ENCODE assay signal across 13 cellular contexts in the genomic region with DNA sequence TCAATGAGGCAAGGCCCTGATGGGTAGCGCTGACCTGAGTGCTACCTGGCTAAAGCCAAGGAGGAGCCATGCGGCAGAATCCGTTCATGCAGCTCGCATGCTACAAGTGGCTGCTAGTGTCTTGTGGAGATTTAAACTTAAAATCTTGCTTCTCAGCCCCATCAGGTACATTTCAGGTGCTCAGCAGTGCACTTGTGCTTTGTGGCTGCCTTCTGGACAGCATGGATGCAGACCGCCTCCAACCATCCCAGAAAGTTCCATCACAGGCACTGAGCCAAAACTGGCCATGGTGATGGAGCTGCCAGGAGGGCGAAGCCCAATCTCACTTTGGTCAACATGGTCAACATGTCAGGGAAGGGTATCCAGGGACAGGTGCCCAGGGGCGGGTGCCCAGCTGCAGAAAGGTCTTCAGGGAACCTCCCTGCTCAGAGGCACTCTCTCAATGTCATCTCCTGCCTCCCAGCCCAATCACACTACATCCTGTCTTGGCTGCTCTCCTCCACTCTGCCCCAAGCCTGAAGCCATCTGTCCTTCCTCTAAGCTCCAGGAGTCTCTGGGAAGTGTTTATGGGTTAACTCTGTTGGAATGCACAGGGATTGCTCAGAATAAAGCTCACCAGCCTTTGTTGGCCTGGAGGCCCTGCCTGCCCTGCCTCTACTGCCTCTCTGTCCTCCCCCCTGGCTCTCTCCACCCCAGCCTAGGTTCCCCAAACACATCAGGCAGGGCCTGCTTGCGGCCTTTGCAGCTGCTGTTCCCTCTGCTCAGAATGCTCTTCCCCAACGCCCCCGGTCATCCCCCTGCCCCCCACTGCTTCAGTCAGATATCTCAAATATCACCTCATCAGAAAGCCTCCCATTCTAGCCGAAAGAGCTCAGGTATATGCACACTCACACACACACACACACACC. TPM values are rescaled to one million over a fixed set of nuclear protein-coding genes. Genes with fewer than 3 reads are reported as not detected.
A peak's percentile ranks its signal among the peaks of the same experiment; 100 is the strongest.
DNase-seq lines count a peak whose midpoint lies in the region; ATAC-seq, FAIRE-seq and TF ChIP-seq lines count a peak whose summit lies in the region.
"Had no signal": no experiment of that assay in that cellular context is flagged by ENCODE, and none has a peak within 500 bp of the region (broad histone marks: within the 10 kb centered on the region; RNA-seq: fewer than 3 reads in every experiment).

No MANE protein-coding gene starts in this region.

- intact Hi-C loops in posterior vena cava (cut with DNase I): no loop called here

- no peaks in the 10 kb centered on the region for H3K9me2 ChIP-seq in SK-N-SH

- no peak overlapping the region for H3K27ac ChIP-seq in SK-N-SH (ENCODE audit: low read depth in 2 of 2, low read length in 1 of 2)
- H3K27ac ChIP-seq: ovary, uterus had no signal

- no peak for DNase-seq in SK-N-SH
- peak; percentile 39 for DNase-seq in MG63
- DNase-seq in cerebellar cortex (ENCODE audit: low spot score): peak; percentile 60
- DNase-seq in posterior vena cava (ENCODE audit: low spot score): peak; percentile 62
- no peak for DNase-seq in NCI-H187 (lab: John Stamatoyannopoulos, UW)
- DNase-seq in GM12891 (ENCODE audit: insufficient read length, low spot score): no peak
- DNase-seq in NCI-H1436 treated with DMSO at 0.1 percent for 48 hours (lab: John Stamatoyannopoulos, UW): no peak
- DNase-seq: effector CD4-positive, alpha-beta T cell; ovary; uterus had no signal

- peaks cover 4% of the 10 kb centered on the region for H3F3A ChIP-seq in SK-N-SH (replicated peaks; ENCODE audit: insufficient read depth)

- H3K4me1 ChIP-seq in SK-N-SH (ENCODE audit: control insufficient read depth in 1 of 2, insufficient read depth in 2 of 2, low read depth in 1 of 2, low read length in 1 of 2): no peaks in the 10 kb centered on the region
- H3K4me1 ChIP-seq: uterus had no signal

- no peak for FAIRE-seq in GM12891 (lab: Jason Lieb, UNC)
- FAIRE-seq: H54 had no signal

- no peak for ATAC-seq in SK-N-SH treated with all-trans-retinoic acid at 6 μM for 48 hours

- no peak overlapping the region for H3K9ac ChIP-seq in SK-N-SH

- no peak overlapping the region for H3K4me3 ChIP-seq in SK-N-SH (ENCODE audit: low read depth in 2 of 2, low read length in 1 of 2)
- H3K4me3 ChIP-seq in MG63: no peak overlapping the region
- H3K4me3 ChIP-seq: ovary, uterus had no signal

- TF ChIP-seq CTCF in SK-N-SH (IDR thresholded peaks at IDR 0.05): no peak

- CTCF ChIA-PET in SK-N-SH (lab: Yijun Ruan, JAX): interaction anchor here (0.8 to 4.7 kb wide), 10 partner anchors 9 to 652 kb away, joined by 3 to 38 read pairs (median 3); partner anchors contain the start of gene MPRIP

- H2AFZ ChIP-seq in SK-N-SH (ENCODE audit: low read depth): no peak overlapping the region

- H3K79me2 ChIP-seq in SK-N-SH (ENCODE audit: insufficient read depth): no peaks in the 10 kb centered on the region

- no peak for TF ChIP-seq EP300 in SK-N-SH (IDR thresholded peaks at IDR 0.05; ENCODE audit: borderline replicate concordance in 1 of 2, low read depth in 1 of 2, low read length in 1 of 2)

- no peak for TF ChIP-seq POLR2A in GM12891 (IDR thresholded peaks at IDR 0.05; ENCODE audit: low read depth, low read length)

- H3K4me2 ChIP-seq in SK-N-SH: no peak overlapping the region

- H3K9me3 ChIP-seq in SK-N-SH (no peaks in the 10 kb centered on the region), MG63 (no peaks in the 10 kb centered on the region)
- H3K9me3 ChIP-seq: ovary, uterus had no signal

- H4K20me1 ChIP-seq in SK-N-SH (ENCODE audit: insufficient read depth): no peaks in the 10 kb centered on the region

- H3K36me3 ChIP-seq in SK-N-SH (replicated peaks in 1 of 2; ENCODE audit: control insufficient read depth in 1 of 2, insufficient read depth in 2 of 2, low read length in 1 of 2) (no peaks in the 10 kb centered on the region), MG63 (no peaks in the 10 kb centered on the region)
- H3K36me3 ChIP-seq: ovary, uterus had no signal

- H3K27me3 ChIP-seq in SK-N-SH (ENCODE audit: insufficient read depth): peaks cover 3% of the 10 kb centered on the region
- H3K27me3 ChIP-seq in MG63: no peaks in the 10 kb centered on the region
- H3K27me3 ChIP-seq: ovary, uterus had no signal

- whole genome bisulfite sequencing in SK-N-SH (ENCODE audit: low lambda C conversion rate): 80% methylated on average over 8 of the region's 11 CpGs

- TF ChIP-seq RAD21 in SK-N-SH (IDR thresholded peaks at IDR 0.05; ENCODE audit: low read length): no peak

- POLR2A ChIA-PET in SK-N-SH (lab: Yijun Ruan, JAX): no interaction called here

TF ChIP-seq in SK-N-SH, 30 proteins besides CTCF, POLR2A, EP300 and RAD21:
- TF ChIP-seq NFIC (IDR thresholded peaks at IDR 0.05; ENCODE audit: borderline replicate concordance) (no peak), TCF12 (IDR thresholded peaks at IDR 0.05) (peak; percentile 15; the same call in 1 of the 2 replicates), GABPA (IDR thresholded peaks at IDR 0.05; ENCODE audit: low read depth) (no peak), SIN3A (IDR thresholded peaks at IDR 0.05; ENCODE audit: borderline replicate concordance, low read depth, low read length) (no peak), NRF1 (IDR thresholded peaks at IDR 0.05; ENCODE audit: low read depth, low read length) (no peak)

TF ChIP-seq in SK-N-SH treated with all-trans-retinoic acid at 6 μM for 48 hours, 23 proteins besides CTCF, POLR2A, EP300 and RAD21:
- TF ChIP-seq ARNTL (CRISPR knock-in tag; IDR thresholded peaks at IDR 0.05; ENCODE audit: borderline replicate concordance, low read depth) (no peak), PPARA (CRISPR knock-in tag; IDR thresholded peaks at IDR 0.05; ENCODE audit: borderline replicate concordance) (no peak), ZNF70 (CRISPR knock-in tag; IDR thresholded peaks at IDR 0.05) (no peak), OSR1 (CRISPR knock-in tag; IDR thresholded peaks at IDR 0.05) (no peak), ZNF565 (CRISPR knock-in tag; conservative IDR thresholded peaks at IDR 0.05; ENCODE audit: low read depth) (no peak), RARB (CRISPR knock-in tag; IDR thresholded peaks at IDR 0.05) (no peak)
- TF ChIP-seq, protein P1, sequence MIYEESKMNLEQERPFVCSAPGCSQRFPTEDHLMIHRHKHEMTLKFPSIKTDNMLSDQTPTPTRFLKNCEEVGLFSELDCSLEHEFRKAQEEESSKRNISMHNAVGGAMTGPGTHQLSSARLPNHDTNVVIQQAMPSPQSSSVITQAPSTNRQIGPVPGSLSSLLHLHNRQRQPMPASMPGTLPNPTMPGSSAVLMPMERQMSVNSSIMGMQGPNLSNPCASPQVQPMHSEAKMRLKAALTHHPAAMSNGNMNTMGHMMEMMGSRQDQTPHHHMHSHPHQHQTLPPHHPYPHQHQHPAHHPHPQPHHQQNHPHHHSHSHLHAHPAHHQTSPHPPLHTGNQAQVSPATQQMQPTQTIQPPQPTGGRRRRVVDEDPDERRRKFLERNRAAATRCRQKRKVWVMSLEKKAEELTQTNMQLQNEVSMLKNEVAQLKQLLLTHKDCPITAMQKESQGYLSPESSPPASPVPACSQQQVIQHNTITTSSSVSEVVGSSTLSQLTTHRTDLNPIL (CRISPR knock-in tag; IDR thresholded peaks at IDR 0.05; ENCODE audit: low read depth): no peak

TF ChIP-seq in GM12891, 5 proteins besides CTCF, POLR2A, EP300 and RAD21:
- no peak for TF ChIP-seq POU2F2 (IDR thresholded peaks at IDR 0.05; ENCODE audit: low read depth, low read length)
- no peak for TF ChIP-seq SPI1 (IDR thresholded peaks at IDR 0.05; ENCODE audit: low read depth, low read length)
- no peak for TF ChIP-seq TAF1 (IDR thresholded peaks at IDR 0.05; ENCODE audit: low read depth, low read length)
- TF ChIP-seq POLR2AphosphoS5 (IDR thresholded peaks at IDR 0.05; ENCODE audit: low read depth, low read length): no peak
- TF ChIP-seq PAX5 (IDR thresholded peaks at IDR 0.05; ENCODE audit: insufficient read depth, low read length, severe bottlenecking): no peak
TF ChIP-seq in GM12891: peak in this region for 0.

RNA-seq across cellular contexts. Expression of gene TNFRSF13B, which starts 18.3 kb away (rescaled TPM):
- polyA plus RNA-seq in SK-N-SH (2012; rRNA removed): not detected in 2 replicates
- not detected in 2 replicates for polyA plus RNA-seq in SK-N-SH (2012; cell fraction: cytosol; rRNA removed)
- polyA plus RNA-seq in SK-N-SH (2012; cell fraction: nucleus; rRNA removed): not detected in 2 replicates
- total RNA-seq in MG63 (2014; rRNA removed; shearing (Covaris generic); ENCODE audit: low replicate concordance): not detected in 2 replicates
- total RNA-seq in posterior vena cava: not detected
- polyA plus RNA-seq in GM12891 (2012; ENCODE audit: low read depth, missing spikeins): 125 TPM
- total RNA-seq: A172, ovary, uterus had no signal

RNA-seq across cellular contexts. Expression of gene MPRIP, which starts 52.0 kb away (rescaled TPM):
- 64.4 and 69.8 TPM in 2 replicates for polyA plus RNA-seq in SK-N-SH (2012; rRNA removed)
- polyA plus RNA-seq in SK-N-SH (2012; cell fraction: cytosol; rRNA removed): 48.5 and 56.7 TPM in 2 replicates
- 85.3 and 87.9 TPM in 2 replicates for polyA plus RNA-seq in SK-N-SH (2012; cell fraction: nucleus; rRNA removed)
- 139 and 143 TPM in 2 replicates for total RNA-seq in MG63 (2014; rRNA removed; shearing (Covaris generic); ENCODE audit: low replicate concordance)
- total RNA-seq in posterior vena cava: 100 to 1,000 TPM; 359 to 405 TPM
- polyA plus RNA-seq in GM12891 (2012; ENCODE audit: low read depth, missing spikeins): 68.5 TPM

Comparison
In these comparisons a context has a peak if more than half of its experiments do, and no peak if none do; other contexts are left out.
1. DNase-seq: peak in MG63 (single experiment), cerebellar cortex (single experiment) and posterior vena cava (single experiment); none in SK-N-SH (single experiment), NCI-H187 (0 of 2), GM12891 (single experiment) and NCI-H1436 treated with DMSO at 0.1 percent for 48 hours (single experiment).